ENCODE assay signal across 8 cellular contexts in genomic region chr22:35376728-35377472, GRCh38. TPM values are rescaled to one million over a fixed set of nuclear protein-coding genes. Genes with fewer than 3 reads are reported as not detected.
DNase-seq lines count a peak whose midpoint lies in the region; ATAC-seq and TF ChIP-seq lines count a peak whose summit lies in the region.

No MANE protein-coding gene starts in this region.

- ATAC-seq in activated T-cell treated with anti-CD3 and anti-CD28 coated beads, Interleukin-2, amount 50 U/mL, for 4 hours = peak in 1 of 2 donors; percentile 16
- peak; percentile 49 for ATAC-seq in HG02623 (IDR thresholded peaks at IDR 0.05; ENCODE audit: unreplicated experiment)

- peak overlapping the region; percentile 95 for H2BK5ac ChIP-seq in mesendoderm (ENCODE audit: low read length)

- no peaks in the 10 kb centered on the region for H3K36me3 Mint-ChIP-seq in activated T-cell treated with anti-CD3 and anti-CD28 coated beads, Interleukin-2, amount 50 U/mL, for 4 hours (ENCODE audit: insufficient read depth)
- H3K36me3 Mint-ChIP-seq in stimulated activated naive CD8-positive, alpha-beta T cell treated with anti-CD3 and anti-CD28 coated beads, Interleukin-15, Interleukin-2, amounts not matched to agents 100 ng/mL and 50 ng/mL, for 24 hours (ENCODE audit: low read depth) = no peaks in the 10 kb centered on the region

- H3K4me1 Mint-ChIP-seq in activated T-cell treated with anti-CD3 and anti-CD28 coated beads, Interleukin-2, amount 50 U/mL, for 4 hours (ENCODE audit: low read depth) = peaks cover 18% of the 10 kb centered on the region
- H3K4me1 Mint-ChIP-seq in stimulated activated naive CD8-positive, alpha-beta T cell treated with anti-CD3 and anti-CD28 coated beads, Interleukin-15, Interleukin-2, amounts not matched to agents 100 ng/mL and 50 ng/mL, for 24 hours (ENCODE audit: low read depth) = peaks cover 30% of the 10 kb centered on the region

- H3K36me3 ChIP-seq in WERI-Rb-1 (no peaks in the 10 kb centered on the region), mesendoderm (ENCODE audit: control insufficient read depth, insufficient read depth, low read length) (no peaks in the 10 kb centered on the region)

- H4K5ac ChIP-seq in mesendoderm (ENCODE audit: low read length) = peak overlapping the region; percentile 99

- peak overlapping the region; percentile 93 for H3K56ac ChIP-seq in mesendoderm (ENCODE audit: low read length)

- no peak overlapping the region for H3K4me2 ChIP-seq in mesendoderm (ENCODE audit: low read length)

- H3K23ac ChIP-seq in mesendoderm (ENCODE audit: low read length) = no peak overlapping the region

- H3K27me3 Mint-ChIP-seq in activated T-cell treated with anti-CD3 and anti-CD28 coated beads, Interleukin-2, amount 50 U/mL, for 4 hours (ENCODE audit: low read depth) = peaks cover 8% of the 10 kb centered on the region
- peaks cover 13% of the 10 kb centered on the region for H3K27me3 Mint-ChIP-seq in stimulated activated naive CD8-positive, alpha-beta T cell treated with anti-CD3 and anti-CD28 coated beads, Interleukin-15, Interleukin-2, amounts not matched to agents 100 ng/mL and 50 ng/mL, for 24 hours

- WGBS in mesendoderm (ENCODE audit: extremely low coverage, insufficient coverage, low lambda C conversion rate) = no CpG with 5 or more reads among the region's 17 CpGs

- H3K4ac ChIP-seq in mesendoderm (ENCODE audit: low read depth, low read length) = peak overlapping the region; percentile 87

- H3K18ac ChIP-seq in mesendoderm (ENCODE audit: low read length) = peak overlapping the region; percentile 97

- peak overlapping the region; percentile 21 for H2BK120ac ChIP-seq in mesendoderm (ENCODE audit: low read depth, low read length)

- H3K4me1 ChIP-seq in mesendoderm (ENCODE audit: control insufficient read depth, low read depth, low read length) = peaks cover 17% of the 10 kb centered on the region

- H3K27ac Mint-ChIP-seq in stimulated activated naive CD8-positive, alpha-beta T cell treated with anti-CD3 and anti-CD28 coated beads, Interleukin-15, Interleukin-2, amounts not matched to agents 100 ng/mL and 50 ng/mL, for 24 hours = peak overlapping the region; percentile 91

- H3K79me2 ChIP-seq in mesendoderm (ENCODE audit: control insufficient read depth, insufficient read depth, low read length) = no peaks in the 10 kb centered on the region

- peak overlapping the region; percentile 11 for H3K4me3 Mint-ChIP-seq in activated T-cell treated with anti-CD3 and anti-CD28 coated beads, Interleukin-2, amount 50 U/mL, for 4 hours
- no peak overlapping the region for H3K4me3 Mint-ChIP-seq in stimulated activated naive CD8-positive, alpha-beta T cell treated with anti-CD3 and anti-CD28 coated beads, Interleukin-15, Interleukin-2, amounts not matched to agents 100 ng/mL and 50 ng/mL, for 24 hours

- H3K9me3 Mint-ChIP-seq in activated T-cell treated with anti-CD3 and anti-CD28 coated beads, Interleukin-2, amount 50 U/mL, for 4 hours = no peaks in the 10 kb centered on the region
- no peaks in the 10 kb centered on the region for H3K9me3 Mint-ChIP-seq in stimulated activated naive CD8-positive, alpha-beta T cell treated with anti-CD3 and anti-CD28 coated beads, Interleukin-15, Interleukin-2, amounts not matched to agents 100 ng/mL and 50 ng/mL, for 24 hours

- no peak overlapping the region for H2BK15ac ChIP-seq in mesendoderm (replicated peaks; ENCODE audit: low read depth)

- no peaks in the 10 kb centered on the region for H3K79me1 ChIP-seq in mesendoderm (ENCODE audit: low read length)

- H3K4me3 ChIP-seq in WERI-Rb-1 (ENCODE audit: low read depth, low read length) (no peak overlapping the region), mesendoderm (ENCODE audit: low read length) (no peak overlapping the region)

- DNase-seq in activated T-cell treated with anti-CD3 and anti-CD28 coated beads, Interleukin-2, amount 50 U/mL, for 4 hours = no peak
- DNase-seq in activated T-cell treated with anti-CD3 and anti-CD28 coated beads for 4 hours (no peak), NCI-H1436 (lab: John Stamatoyannopoulos, UW) (peak; percentile 93), WERI-Rb-1 (peak; percentile 71), epithelial cell of prostate (ENCODE audit: low read depth, low spot score) (peak; percentile 81), mesendoderm (peak; percentile 100)

- no peaks in the 10 kb centered on the region for H3K9me3 ChIP-seq in WERI-Rb-1 (ENCODE audit: severe bottlenecking)

- H4K8ac ChIP-seq in mesendoderm (ENCODE audit: low read depth, low read length) = peak overlapping the region; percentile 82

- peak overlapping the region; percentile 63 for H3K9ac ChIP-seq in mesendoderm (ENCODE audit: low read length)

- H3K27me3 ChIP-seq in WERI-Rb-1 (ENCODE audit: insufficient read depth, low read depth, severe bottlenecking) (peaks cover 4% of the 10 kb centered on the region), mesendoderm (ENCODE audit: insufficient read depth, low read length, poor library complexity) (no peaks in the 10 kb centered on the region)

- H3K27ac ChIP-seq in WERI-Rb-1 (peak overlapping the region; percentile 23; the same call in 1 of the 2 replicates), epithelial cell of prostate (peak overlapping the region; percentile 39), mesendoderm (ENCODE audit: low read depth, low read length) (peak overlapping the region; percentile 70)

- TF ChIP-seq CTCF in WERI-Rb-1 (IDR thresholded peaks at IDR 0.05; ENCODE audit: low read depth, low read length) = no peak

- no peak overlapping the region for H2AK5ac ChIP-seq in mesendoderm (ENCODE audit: low read length)

RNA-seq across cellular contexts. Expression of gene HMOX1, which starts 4.0 kb away (rescaled TPM):
- 1 to 10 TPM; 1.2 to 3.0 (median 1.4) TPM for total RNA-seq in activated T-cell treated with anti-CD3 and anti-CD28 coated beads, Interleukin-2, amount 50 U/mL, for 4 hours
- polyA plus RNA-seq in mesendoderm (2013, experiment 1 of 2) = 10.1 TPM
- 11.1 TPM for polyA plus RNA-seq in mesendoderm (2013, experiment 2 of 2)

RNA-seq across cellular contexts. Expression of gene MCM5, which starts 23.0 kb away (rescaled TPM):
- total RNA-seq in activated T-cell treated with anti-CD3 and anti-CD28 coated beads, Interleukin-2, amount 50 U/mL, for 4 hours = 100 to 1,000 TPM; 342 to 399 (median 361) TPM
- polyA plus RNA-seq in mesendoderm (2013, experiment 1 of 2) = 147 TPM
- polyA plus RNA-seq in mesendoderm (2013, experiment 2 of 2) = 148 TPM

Comparison
In these comparisons a context has a peak if more than half of its experiments do, and no peak if none do; other contexts are left out.
1. DNase-seq: peak in NCI-H1436 (single experiment), WERI-Rb-1 (single experiment), epithelial cell of prostate (single experiment) and mesendoderm (single experiment); none in activated T-cell treated with anti-CD3 and anti-CD28 coated beads, Interleukin-2, amount 50 U/mL, for 4 hours (single experiment) and activated T-cell treated with anti-CD3 and anti-CD28 coated beads for 4 hours (single experiment).
2. Peak in every context shown above with its lines, with median percentiles within 50 percentile points of each other: H3K27ac ChIP-seq.